ENCODE assay signal across 17 cellular contexts in genomic region chr4:37882665-37883296, GRCh38. TPM values are rescaled to one million over a fixed set of nuclear protein-coding genes. Genes with fewer than 3 reads are reported as not detected.
A peak's percentile ranks its signal among the peaks of the same experiment; 100 is the strongest.
DNase-seq lines count a peak whose midpoint lies in the region; ATAC-seq and TF ChIP-seq lines count a peak whose summit lies in the region.
"Had no signal": no experiment of that assay in that cellular context is flagged by ENCODE, and none has a peak within 500 bp of the region (broad histone marks: within the 10 kb centered on the region; RNA-seq: fewer than 3 reads in every experiment).

No MANE protein-coding gene starts in this region.

- POLR2A ChIA-PET in WTC11 (lab: Charles Lee), result no interaction called here
- POLR2A ChIA-PET in naive thymus-derived CD4-positive, alpha-beta T cell (lab: Charles Lee), result no interaction called here

- H3K4ac ChIP-seq in mesendoderm (ENCODE audit: low read depth, low read length), result no peak overlapping the region

- H2AK5ac ChIP-seq in mesendoderm (ENCODE audit: low read length), result no peak overlapping the region

- peak; percentile 5 for DNase-seq in ACHN
- DNase-seq in HCEC 1CT, result peak; percentile 19
- no peak for DNase-seq in WTC11 (ENCODE audit: low spot score)
- peak; percentile 17 for DNase-seq in mesendoderm
- DNase-seq in aorta, result no peak
- no peak for DNase-seq in activated CD8-positive, alpha-beta memory T cell treated with anti-CD3 and anti-CD28 coated beads for 24 hours
- DNase-seq in naive thymus-derived CD4-positive, alpha-beta T cell, result no peak
- DNase-seq: activated CD4-positive, alpha-beta T cell treated with anti-CD3 and anti-CD28 coated beads for 48 hours; dorsolateral prefrontal cortex; immature natural killer cell; mesenchymal stem cell; NCI-H1105 treated with DMSO at 0.1 percent for 48 hours; NCI-H446; stimulated activated CD4-positive, alpha-beta T cell treated with anti-CD3 and anti-CD28 coated beads, Interleukin-12 subunit alpha, Interleukin-12 subunit beta, amount 100 ng/mL, for 4 hours; T-helper 2 cell had no signal

- intact Hi-C loops in aorta (cut with DNase I), result no loop called here
- intact Hi-C loops in naive thymus-derived CD4-positive, alpha-beta T cell (cut with micrococcal nuclease), result no loop called here

- WGBS in mesendoderm (ENCODE audit: extremely low coverage, insufficient coverage, low lambda C conversion rate), result no CpG with 5 or more reads among the region's 4 CpGs
- 53 to 55% methylated on average over 4 of the region's 4 CpGs for WGBS in aorta, 2 donors

- no peaks in the 10 kb centered on the region for H3K4me1 Mint-ChIP-seq in WTC11
- H3K4me1 Mint-ChIP-seq in naive thymus-derived CD4-positive, alpha-beta T cell, result peaks cover 0 to 18% (median 3%) of the 10 kb centered on the region in 7 donors
- H3K4me1 Mint-ChIP-seq: immature natural killer cell had no signal

- no peak overlapping the region for H3K27ac ChIP-seq in mesendoderm (ENCODE audit: low read depth, low read length)
- no peak overlapping the region for H3K27ac ChIP-seq in aorta (ENCODE audit: low read depth in 1 of 2, low read length in 2 of 2)
- H3K27ac ChIP-seq in naive thymus-derived CD4-positive, alpha-beta T cell (ENCODE audit: low read depth, low read length), result no peak overlapping the region
- H3K27ac ChIP-seq: dorsolateral prefrontal cortex had no signal

- no peak overlapping the region for H3K4me3 Mint-ChIP-seq in WTC11
- H3K4me3 Mint-ChIP-seq in naive thymus-derived CD4-positive, alpha-beta T cell, result no peak overlapping the region
- H3K4me3 Mint-ChIP-seq: immature natural killer cell had no signal

- H3K9me3 Mint-ChIP-seq in WTC11, result no peaks in the 10 kb centered on the region
- H3K9me3 Mint-ChIP-seq in naive thymus-derived CD4-positive, alpha-beta T cell, result no peaks in the 10 kb centered on the region
- H3K9me3 Mint-ChIP-seq: immature natural killer cell had no signal

- H3K56ac ChIP-seq in mesendoderm (ENCODE audit: low read length), result no peak overlapping the region

- H3K9me3 ChIP-seq in aorta (ENCODE audit: control insufficient read depth, low read length), result no peaks in the 10 kb centered on the region
- no peaks in the 10 kb centered on the region for H3K9me3 ChIP-seq in naive thymus-derived CD4-positive, alpha-beta T cell (ENCODE audit: control insufficient read depth in 2 of 3, low read length in 3 of 3)

- H3K36me3 ChIP-seq in mesendoderm (ENCODE audit: control insufficient read depth, insufficient read depth, low read length) (no peaks in the 10 kb centered on the region), aorta (ENCODE audit: control insufficient read depth in 1 of 2, insufficient read depth in 2 of 2, low read length in 1 of 2) (no peaks in the 10 kb centered on the region)
- no peaks in the 10 kb centered on the region for H3K36me3 ChIP-seq in naive thymus-derived CD4-positive, alpha-beta T cell (ENCODE audit: control insufficient read depth in 2 of 3, insufficient read depth in 3 of 3, low read length in 3 of 3)

- no peak overlapping the region for H3K18ac ChIP-seq in mesendoderm (ENCODE audit: low read length)

- CTCF ChIA-PET in WTC11 (lab: Charles Lee), result interaction anchor here (1.3 kb wide), 1 partner anchor 152 kb away, joined by 3 read pairs; no protein-coding TSS in a partner anchor
- CTCF ChIA-PET in naive thymus-derived CD4-positive, alpha-beta T cell (lab: Charles Lee), result no interaction called here

- H2BK120ac ChIP-seq in mesendoderm (ENCODE audit: low read depth, low read length), result no peak overlapping the region

- no peak overlapping the region for H3K27ac Mint-ChIP-seq in WTC11
- no peak overlapping the region for H3K27ac Mint-ChIP-seq in naive thymus-derived CD4-positive, alpha-beta T cell
- H3K27ac Mint-ChIP-seq: immature natural killer cell had no signal

- H4K8ac ChIP-seq in mesendoderm (ENCODE audit: low read depth, low read length), result no peak overlapping the region

- no peak overlapping the region for H2BK5ac ChIP-seq in mesendoderm (ENCODE audit: low read length)

- H3K4me3 ChIP-seq in mesendoderm (ENCODE audit: low read length), result no peak overlapping the region
- no peak overlapping the region for H3K4me3 ChIP-seq in aorta (ENCODE audit: low read length in 2 of 2)
- no peak overlapping the region for H3K4me3 ChIP-seq in naive thymus-derived CD4-positive, alpha-beta T cell (ENCODE audit: low read length)
- H3K4me3 ChIP-seq: dorsolateral prefrontal cortex had no signal

- peaks cover 14% of the 10 kb centered on the region for H3K27me3 Mint-ChIP-seq in WTC11 (ENCODE audit: low read depth)
- peaks cover 0 to 17% (median 0%) of the 10 kb centered on the region in 5 donors for H3K27me3 Mint-ChIP-seq in naive thymus-derived CD4-positive, alpha-beta T cell

- no peaks in the 10 kb centered on the region for H3K79me2 ChIP-seq in mesendoderm (ENCODE audit: control insufficient read depth, insufficient read depth, low read length)

- H3K4me2 ChIP-seq in mesendoderm (ENCODE audit: low read length), result no peak overlapping the region

- H4K5ac ChIP-seq in mesendoderm (ENCODE audit: low read length), result no peak overlapping the region

- H3K79me1 ChIP-seq in mesendoderm (ENCODE audit: low read length), result no peaks in the 10 kb centered on the region

- no peak for TF ChIP-seq CTCF in WTC11 (IDR thresholded peaks at IDR 0.05)

- H3K9ac ChIP-seq in mesendoderm (ENCODE audit: low read length), result no peak overlapping the region

- H2BK15ac ChIP-seq in mesendoderm (replicated peaks; ENCODE audit: low read depth), result no peak overlapping the region

- H3K36me3 Mint-ChIP-seq in WTC11, result no peaks in the 10 kb centered on the region
- H3K36me3 Mint-ChIP-seq in naive thymus-derived CD4-positive, alpha-beta T cell, result no peaks in the 10 kb centered on the region

- H3K23ac ChIP-seq in mesendoderm (ENCODE audit: low read length), result no peak overlapping the region

- no peaks in the 10 kb centered on the region for H3K4me1 ChIP-seq in mesendoderm (ENCODE audit: control insufficient read depth, low read depth, low read length)
- no peaks in the 10 kb centered on the region for H3K4me1 ChIP-seq in aorta (ENCODE audit: control insufficient read depth in 1 of 2, insufficient read depth in 2 of 2, low read length in 2 of 2)
- H3K4me1 ChIP-seq in naive thymus-derived CD4-positive, alpha-beta T cell (ENCODE audit: control insufficient read depth in 2 of 2, insufficient read depth in 2 of 2, low read length in 2 of 2), result no peaks in the 10 kb centered on the region

- in situ Hi-C loops in ACHN (cut with HindIII; ENCODE audit: low pct_ligation_motif_present, low pct_unique_long_range_greater_than_20kb, low sequenced_read_pairs), result no loop called here

- H3K27me3 ChIP-seq in mesendoderm (ENCODE audit: insufficient read depth, low read length, poor library complexity), result no peaks in the 10 kb centered on the region
- no peaks in the 10 kb centered on the region for H3K27me3 ChIP-seq in aorta (ENCODE audit: control insufficient read depth in 1 of 2, insufficient read depth in 2 of 2, low read length in 1 of 2)
- H3K27me3 ChIP-seq in naive thymus-derived CD4-positive, alpha-beta T cell (ENCODE audit: control insufficient read depth in 2 of 2, insufficient read depth in 2 of 2, low read length in 2 of 2), result no peaks in the 10 kb centered on the region

- ATAC-seq in WTC11 (peak; percentile 43; the same call in 1 of the 2 replicates), HG02759 (IDR thresholded peaks at IDR 0.05; ENCODE audit: unreplicated experiment) (no peak), aorta (ENCODE audit: low FRiP score) (no peak)
- ATAC-seq in naive thymus-derived CD4-positive, alpha-beta T cell, result no peak
- ATAC-seq: HepG2 had no signal

TF ChIP-seq in WTC11, 78 proteins besides CTCF, POLR2A, EP300 and RAD21:
- no peak for TF ChIP-seq GTF2I (CRISPR knock-in tag; conservative IDR thresholded peaks at IDR 0.05)
- no peak for TF ChIP-seq IRF1 (CRISPR knock-in tag; IDR thresholded peaks at IDR 0.05)
- no peak for TF ChIP-seq NFE2L1 (CRISPR knock-in tag; IDR thresholded peaks at IDR 0.05)
- no peak for TF ChIP-seq SP1 (CRISPR knock-in tag; conservative IDR thresholded peaks at IDR 0.05)
- no peak for TF ChIP-seq KAT7 (CRISPR knock-in tag; IDR thresholded peaks at IDR 0.05; ENCODE audit: borderline replicate concordance)
- no peak for TF ChIP-seq ZNF396 (CRISPR knock-in tag; IDR thresholded peaks at IDR 0.05; ENCODE audit: borderline replicate concordance)
- TF ChIP-seq HMGA2 (CRISPR knock-in tag; IDR thresholded peaks at IDR 0.05), result no peak

RNA-seq across cellular contexts. Expression of gene TBC1D1, which starts 8.1 kb away (rescaled TPM):
- 134 to 151 TPM (median 142 TPM) in 3 replicates for total RNA-seq in WTC11 (2021)
- polyA plus RNA-seq in mesendoderm (2013, experiment 1 of 2), result 108 TPM
- 112 TPM for polyA plus RNA-seq in mesendoderm (2013, experiment 2 of 2)
- total RNA-seq in aorta, result 100 to 1,000 TPM; 109 to 219 TPM
- 100 to 1,000 TPM in 1 of 2 donors, 10 to 100 TPM in 1; 66.4 to 121 TPM for polyA plus RNA-seq in aorta
- total RNA-seq in naive thymus-derived CD4-positive, alpha-beta T cell, result 10 to 100 TPM; 44.6 to 66.8 (median 49.6) TPM
- 10 to 100 TPM; 19.4 to 27.6 TPM for polyA plus RNA-seq in naive thymus-derived CD4-positive, alpha-beta T cell

RNA-seq across cellular contexts. Expression of gene PGM2, which starts 56.3 kb away (rescaled TPM):
- total RNA-seq in WTC11 (2021) (28.5 to 31.4 TPM (median 30.1 TPM) in 3 replicates), aorta (10 to 100 TPM; 23.7 to 24.6 TPM)
- polyA plus RNA-seq in mesendoderm (2013, experiment 1 of 2), result 22.5 TPM
- 22.6 TPM for polyA plus RNA-seq in mesendoderm (2013, experiment 2 of 2)
- polyA plus RNA-seq in aorta, result 10 to 100 TPM in 1 of 2 donors, 1 to 10 TPM in 1; 8.5 to 19.6 TPM
- total RNA-seq in naive thymus-derived CD4-positive, alpha-beta T cell, result 10 to 100 TPM; 14.4 to 35.2 (median 18.7) TPM
- 10 to 100 TPM; 15.9 to 20.7 TPM for polyA plus RNA-seq in naive thymus-derived CD4-positive, alpha-beta T cell

Comparison
In these comparisons a context has a peak if more than half of its experiments do, and no peak if none do; other contexts are left out.
1. DNase-seq: peak in ACHN (single experiment), HCEC 1CT (single experiment) and mesendoderm (single experiment); none in WTC11 (single experiment), aorta (0 of 2), activated CD8-positive, alpha-beta memory T cell treated with anti-CD3 and anti-CD28 coated beads for 24 hours (single experiment) and naive thymus-derived CD4-positive, alpha-beta T cell (0 of 9).